1 cellular context compared by ENCODE assay signal in the genomic region with DNA sequence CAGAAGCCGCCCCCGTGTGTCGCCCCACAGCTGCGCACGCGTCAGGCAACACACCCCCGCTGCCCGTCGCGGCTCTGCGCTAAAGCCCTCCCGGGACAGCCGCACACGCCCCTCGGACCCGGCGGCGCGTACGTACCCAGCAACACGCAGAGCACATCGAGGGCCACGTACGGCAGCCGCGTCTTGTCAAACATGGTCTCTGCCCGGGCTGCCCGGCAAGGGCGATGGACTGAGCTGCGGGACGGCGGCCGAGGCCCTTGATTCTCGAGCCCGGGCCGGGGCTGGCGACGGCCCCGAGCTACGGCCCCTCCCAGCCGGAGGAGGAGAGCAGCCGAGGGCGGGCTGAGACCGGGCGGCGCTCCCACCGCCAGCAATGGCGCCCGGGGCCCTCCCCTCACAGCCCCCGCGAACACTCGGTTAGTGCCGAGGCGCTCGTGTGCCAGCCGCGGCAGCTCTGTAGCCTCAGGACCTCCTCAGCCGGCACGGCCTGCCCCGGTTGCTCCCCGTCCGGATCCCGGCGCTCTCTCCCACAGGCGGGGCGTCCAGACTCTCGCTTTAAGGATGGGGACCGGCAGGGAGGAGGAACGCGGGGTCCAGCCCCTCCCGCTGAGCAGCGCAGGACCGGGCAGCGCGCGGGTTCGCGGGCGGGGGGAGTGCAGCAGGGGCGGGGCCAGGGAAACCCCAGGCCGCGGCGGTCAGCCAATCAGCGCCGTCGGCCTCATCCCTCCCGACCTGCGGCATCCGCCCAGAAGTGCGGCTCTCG.
TF ChIP-seq lines count a peak whose summit lies in the region.

A gene (minus strand): TSS at position 529 of the 763 bp plus-strand sequence. CDS start 335 bp downstream, at position 194.

TF ChIP-seq in HepG2, 621 proteins besides CTCF, POLR2A, EP300 and RAD21 (continued from another document and continues in another):
- TF ChIP-seq, protein P1, sequence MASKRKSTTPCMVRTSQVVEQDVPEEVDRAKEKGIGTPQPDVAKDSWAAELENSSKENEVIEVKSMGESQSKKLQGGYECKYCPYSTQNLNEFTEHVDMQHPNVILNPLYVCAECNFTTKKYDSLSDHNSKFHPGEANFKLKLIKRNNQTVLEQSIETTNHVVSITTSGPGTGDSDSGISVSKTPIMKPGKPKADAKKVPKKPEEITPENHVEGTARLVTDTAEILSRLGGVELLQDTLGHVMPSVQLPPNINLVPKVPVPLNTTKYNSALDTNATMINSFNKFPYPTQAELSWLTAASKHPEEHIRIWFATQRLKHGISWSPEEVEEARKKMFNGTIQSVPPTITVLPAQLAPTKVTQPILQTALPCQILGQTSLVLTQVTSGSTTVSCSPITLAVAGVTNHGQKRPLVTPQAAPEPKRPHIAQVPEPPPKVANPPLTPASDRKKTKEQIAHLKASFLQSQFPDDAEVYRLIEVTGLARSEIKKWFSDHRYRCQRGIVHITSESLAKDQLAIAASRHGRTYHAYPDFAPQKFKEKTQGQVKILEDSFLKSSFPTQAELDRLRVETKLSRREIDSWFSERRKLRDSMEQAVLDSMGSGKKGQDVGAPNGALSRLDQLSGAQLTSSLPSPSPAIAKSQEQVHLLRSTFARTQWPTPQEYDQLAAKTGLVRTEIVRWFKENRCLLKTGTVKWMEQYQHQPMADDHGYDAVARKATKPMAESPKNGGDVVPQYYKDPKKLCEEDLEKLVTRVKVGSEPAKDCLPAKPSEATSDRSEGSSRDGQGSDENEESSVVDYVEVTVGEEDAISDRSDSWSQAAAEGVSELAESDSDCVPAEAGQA (IDR thresholded peaks at IDR 0.05; ENCODE audit: low read depth), result no peak
- TF ChIP-seq, protein P1 (CRISPR knock-in tag; IDR thresholded peaks at IDR 0.05; ENCODE audit: borderline replicate concordance), result 0 out of 2 replicates have a peak, but pooled peaks have one; percentile 39
- no peak for TF ChIP-seq RARG (CRISPR knock-in tag; IDR thresholded peaks at IDR 0.05; ENCODE audit: low read depth)
- TF ChIP-seq, protein P2, sequence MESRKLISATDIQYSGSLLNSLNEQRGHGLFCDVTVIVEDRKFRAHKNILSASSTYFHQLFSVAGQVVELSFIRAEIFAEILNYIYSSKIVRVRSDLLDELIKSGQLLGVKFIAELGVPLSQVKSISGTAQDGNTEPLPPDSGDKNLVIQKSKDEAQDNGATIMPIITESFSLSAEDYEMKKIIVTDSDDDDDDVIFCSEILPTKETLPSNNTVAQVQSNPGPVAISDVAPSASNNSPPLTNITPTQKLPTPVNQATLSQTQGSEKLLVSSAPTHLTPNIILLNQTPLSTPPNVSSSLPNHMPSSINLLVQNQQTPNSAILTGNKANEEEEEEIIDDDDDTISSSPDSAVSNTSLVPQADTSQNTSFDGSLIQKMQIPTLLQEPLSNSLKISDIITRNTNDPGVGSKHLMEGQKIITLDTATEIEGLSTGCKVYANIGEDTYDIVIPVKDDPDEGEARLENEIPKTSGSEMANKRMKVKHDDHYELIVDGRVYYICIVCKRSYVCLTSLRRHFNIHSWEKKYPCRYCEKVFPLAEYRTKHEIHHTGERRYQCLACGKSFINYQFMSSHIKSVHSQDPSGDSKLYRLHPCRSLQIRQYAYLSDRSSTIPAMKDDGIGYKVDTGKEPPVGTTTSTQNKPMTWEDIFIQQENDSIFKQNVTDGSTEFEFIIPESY (CRISPR knock-in tag; IDR thresholded peaks at IDR 0.05), result 0 out of 2 replicates have a peak, but pooled peaks have one; percentile 9
- peak; percentile 75 for TF ChIP-seq ZNF547 (CRISPR knock-in tag; IDR thresholded peaks at IDR 0.05)
- TF ChIP-seq ETV5 (CRISPR knock-in tag; IDR thresholded peaks at IDR 0.05; ENCODE audit: borderline replicate concordance), result 0 out of 2 replicates have a peak, but pooled peaks have one; percentile 5
- no peak for TF ChIP-seq ATF1 (CRISPR knock-in tag; IDR thresholded peaks at IDR 0.05)
- 0 out of 2 replicates have a peak, but pooled peaks have one; percentile 29 for TF ChIP-seq ZNF264 (CRISPR knock-in tag; IDR thresholded peaks at IDR 0.05)
- TF ChIP-seq ZNF354B (CRISPR knock-in tag; IDR thresholded peaks at IDR 0.05), result no peak
- peak; percentile 42; the same call in 1 of the 2 replicates for TF ChIP-seq SIN3A (IDR thresholded peaks at IDR 0.05; ENCODE audit: borderline replicate concordance, low read depth, low read length)
- no peak for TF ChIP-seq ZNF878 (CRISPR knock-in tag; IDR thresholded peaks at IDR 0.05)
- TF ChIP-seq, protein P3, sequence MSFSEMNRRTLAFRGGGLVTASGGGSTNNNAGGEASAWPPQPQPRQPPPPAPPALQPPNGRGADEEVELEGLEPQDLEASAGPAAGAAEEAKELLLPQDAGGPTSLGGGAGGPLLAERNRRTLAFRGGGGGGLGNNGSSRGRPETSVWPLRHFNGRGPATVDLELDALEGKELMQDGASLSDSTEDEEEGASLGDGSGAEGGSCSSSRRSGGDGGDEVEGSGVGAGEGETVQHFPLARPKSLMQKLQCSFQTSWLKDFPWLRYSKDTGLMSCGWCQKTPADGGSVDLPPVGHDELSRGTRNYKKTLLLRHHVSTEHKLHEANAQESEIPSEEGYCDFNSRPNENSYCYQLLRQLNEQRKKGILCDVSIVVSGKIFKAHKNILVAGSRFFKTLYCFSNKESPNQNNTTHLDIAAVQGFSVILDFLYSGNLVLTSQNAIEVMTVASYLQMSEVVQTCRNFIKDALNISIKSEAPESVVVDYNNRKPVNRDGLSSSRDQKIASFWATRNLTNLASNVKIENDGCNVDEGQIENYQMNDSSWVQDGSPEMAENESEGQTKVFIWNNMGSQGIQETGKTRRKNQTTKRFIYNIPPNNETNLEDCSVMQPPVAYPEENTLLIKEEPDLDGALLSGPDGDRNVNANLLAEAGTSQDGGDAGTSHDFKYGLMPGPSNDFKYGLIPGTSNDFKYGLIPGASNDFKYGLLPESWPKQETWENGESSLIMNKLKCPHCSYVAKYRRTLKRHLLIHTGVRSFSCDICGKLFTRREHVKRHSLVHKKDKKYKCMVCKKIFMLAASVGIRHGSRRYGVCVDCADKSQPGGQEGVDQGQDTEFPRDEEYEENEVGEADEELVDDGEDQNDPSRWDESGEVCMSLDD (CRISPR knock-in tag; IDR thresholded peaks at IDR 0.05; ENCODE audit: borderline replicate concordance), result no peak
- TF ChIP-seq, protein P4, sequence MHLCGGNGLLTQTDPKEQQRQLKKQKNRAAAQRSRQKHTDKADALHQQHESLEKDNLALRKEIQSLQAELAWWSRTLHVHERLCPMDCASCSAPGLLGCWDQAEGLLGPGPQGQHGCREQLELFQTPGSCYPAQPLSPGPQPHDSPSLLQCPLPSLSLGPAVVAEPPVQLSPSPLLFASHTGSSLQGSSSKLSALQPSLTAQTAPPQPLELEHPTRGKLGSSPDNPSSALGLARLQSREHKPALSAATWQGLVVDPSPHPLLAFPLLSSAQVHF (CRISPR knock-in tag; IDR thresholded peaks at IDR 0.05), result 0 out of 2 replicates have a peak, but pooled peaks have one; percentile 25
- no peak for TF ChIP-seq RFX5 (IDR thresholded peaks at IDR 0.05; ENCODE audit: low read depth, low read length)
- 0 out of 2 replicates have a peak, but pooled peaks have one; percentile 12 for TF ChIP-seq RFXAP (CRISPR knock-in tag; IDR thresholded peaks at IDR 0.05; ENCODE audit: borderline replicate concordance)
- peak; percentile 93; the same call in 1 of the 2 replicates for TF ChIP-seq ZNF790 (CRISPR knock-in tag; IDR thresholded peaks at IDR 0.05; ENCODE audit: borderline replicate concordance)
- TF ChIP-seq, protein P5, sequence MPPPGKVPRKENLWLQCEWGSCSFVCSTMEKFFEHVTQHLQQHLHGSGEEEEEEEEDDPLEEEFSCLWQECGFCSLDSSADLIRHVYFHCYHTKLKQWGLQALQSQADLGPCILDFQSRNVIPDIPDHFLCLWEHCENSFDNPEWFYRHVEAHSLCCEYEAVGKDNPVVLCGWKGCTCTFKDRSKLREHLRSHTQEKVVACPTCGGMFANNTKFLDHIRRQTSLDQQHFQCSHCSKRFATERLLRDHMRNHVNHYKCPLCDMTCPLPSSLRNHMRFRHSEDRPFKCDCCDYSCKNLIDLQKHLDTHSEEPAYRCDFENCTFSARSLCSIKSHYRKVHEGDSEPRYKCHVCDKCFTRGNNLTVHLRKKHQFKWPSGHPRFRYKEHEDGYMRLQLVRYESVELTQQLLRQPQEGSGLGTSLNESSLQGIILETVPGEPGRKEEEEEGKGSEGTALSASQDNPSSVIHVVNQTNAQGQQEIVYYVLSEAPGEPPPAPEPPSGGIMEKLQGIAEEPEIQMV (CRISPR knock-in tag; IDR thresholded peaks at IDR 0.05; ENCODE audit: low read depth), result no peak
- TF ChIP-seq JUNB (CRISPR knock-in tag; IDR thresholded peaks at IDR 0.05; ENCODE audit: borderline replicate concordance), result no peak
- peak; percentile 46; the same call in 1 of the 2 replicates for TF ChIP-seq ZNF746 (CRISPR knock-in tag; IDR thresholded peaks at IDR 0.05)
- TF ChIP-seq ZSCAN30 (CRISPR knock-in tag; IDR thresholded peaks at IDR 0.05), result peak; percentile 18; the same call in 1 of the 2 replicates
- TF ChIP-seq, protein P6, sequence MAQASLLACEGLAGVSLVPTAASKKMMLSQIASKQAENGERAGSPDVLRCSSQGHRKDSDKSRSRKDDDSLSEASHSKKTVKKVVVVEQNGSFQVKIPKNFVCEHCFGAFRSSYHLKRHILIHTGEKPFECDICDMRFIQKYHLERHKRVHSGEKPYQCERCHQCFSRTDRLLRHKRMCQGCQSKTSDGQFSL (CRISPR knock-in tag; IDR thresholded peaks at IDR 0.05), result 0 out of 2 replicates have a peak, but pooled peaks have one; percentile 58
- peak; percentile 45; the same call in 1 of the 2 replicates for TF ChIP-seq KAT7 (CRISPR knock-in tag; IDR thresholded peaks at IDR 0.05; ENCODE audit: borderline replicate concordance)
- TF ChIP-seq ZNF749 (CRISPR knock-in tag; IDR thresholded peaks at IDR 0.05; ENCODE audit: borderline replicate concordance), result peak; percentile 68; the same call in 1 of the 2 replicates
- TF ChIP-seq FOXK1 (CRISPR knock-in tag; IDR thresholded peaks at IDR 0.05; ENCODE audit: borderline replicate concordance, low read depth), result no peak
- peak; percentile 54; the same call in 1 of the 2 replicates for TF ChIP-seq ZNF556 (CRISPR knock-in tag; IDR thresholded peaks at IDR 0.05; ENCODE audit: borderline replicate concordance)
- TF ChIP-seq PHF20 (CRISPR knock-in tag; IDR thresholded peaks at IDR 0.05), result peak; percentile 52
- peak; percentile 64; the same call in 1 of the 2 replicates for TF ChIP-seq SALL1 (CRISPR knock-in tag; IDR thresholded peaks at IDR 0.05)
- TF ChIP-seq CREB1 (IDR thresholded peaks at IDR 0.05), result no peak
- TF ChIP-seq CREB1 (CRISPR knock-in tag; IDR thresholded peaks at IDR 0.05), result no peak
- no peak for TF ChIP-seq ZNF570 (CRISPR knock-in tag; IDR thresholded peaks at IDR 0.05; ENCODE audit: borderline replicate concordance)
- TF ChIP-seq POLR2AphosphoS2 (IDR thresholded peaks at IDR 0.05; ENCODE audit: low read depth, low read length), result no peak
- TF ChIP-seq, protein P7, sequence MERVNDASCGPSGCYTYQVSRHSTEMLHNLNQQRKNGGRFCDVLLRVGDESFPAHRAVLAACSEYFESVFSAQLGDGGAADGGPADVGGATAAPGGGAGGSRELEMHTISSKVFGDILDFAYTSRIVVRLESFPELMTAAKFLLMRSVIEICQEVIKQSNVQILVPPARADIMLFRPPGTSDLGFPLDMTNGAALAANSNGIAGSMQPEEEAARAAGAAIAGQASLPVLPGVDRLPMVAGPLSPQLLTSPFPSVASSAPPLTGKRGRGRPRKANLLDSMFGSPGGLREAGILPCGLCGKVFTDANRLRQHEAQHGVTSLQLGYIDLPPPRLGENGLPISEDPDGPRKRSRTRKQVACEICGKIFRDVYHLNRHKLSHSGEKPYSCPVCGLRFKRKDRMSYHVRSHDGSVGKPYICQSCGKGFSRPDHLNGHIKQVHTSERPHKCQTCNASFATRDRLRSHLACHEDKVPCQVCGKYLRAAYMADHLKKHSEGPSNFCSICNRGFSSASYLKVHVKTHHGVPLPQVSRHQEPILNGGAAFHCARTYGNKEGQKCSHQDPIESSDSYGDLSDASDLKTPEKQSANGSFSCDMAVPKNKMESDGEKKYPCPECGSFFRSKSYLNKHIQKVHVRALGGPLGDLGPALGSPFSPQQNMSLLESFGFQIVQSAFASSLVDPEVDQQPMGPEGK (CRISPR knock-in tag; IDR thresholded peaks at IDR 0.05), result peak; percentile 95
- TF ChIP-seq ZSCAN21 (CRISPR knock-in tag; IDR thresholded peaks at IDR 0.05; ENCODE audit: borderline replicate concordance), result peak; percentile 45; the same call in 1 of the 2 replicates
- TF ChIP-seq, protein P8, sequence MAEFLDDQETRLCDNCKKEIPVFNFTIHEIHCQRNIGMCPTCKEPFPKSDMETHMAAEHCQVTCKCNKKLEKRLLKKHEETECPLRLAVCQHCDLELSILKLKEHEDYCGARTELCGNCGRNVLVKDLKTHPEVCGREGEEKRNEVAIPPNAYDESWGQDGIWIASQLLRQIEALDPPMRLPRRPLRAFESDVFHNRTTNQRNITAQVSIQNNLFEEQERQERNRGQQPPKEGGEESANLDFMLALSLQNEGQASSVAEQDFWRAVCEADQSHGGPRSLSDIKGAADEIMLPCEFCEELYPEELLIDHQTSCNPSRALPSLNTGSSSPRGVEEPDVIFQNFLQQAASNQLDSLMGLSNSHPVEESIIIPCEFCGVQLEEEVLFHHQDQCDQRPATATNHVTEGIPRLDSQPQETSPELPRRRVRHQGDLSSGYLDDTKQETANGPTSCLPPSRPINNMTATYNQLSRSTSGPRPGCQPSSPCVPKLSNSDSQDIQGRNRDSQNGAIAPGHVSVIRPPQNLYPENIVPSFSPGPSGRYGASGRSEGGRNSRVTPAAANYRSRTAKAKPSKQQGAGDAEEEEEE (CRISPR knock-in tag; IDR thresholded peaks at IDR 0.05; ENCODE audit: borderline replicate concordance), result no peak
- no peak for TF ChIP-seq ELF1 (CRISPR knock-in tag; IDR thresholded peaks at IDR 0.05)
- TF ChIP-seq TBX3 (IDR thresholded peaks at IDR 0.05; ENCODE audit: borderline replicate concordance), result no peak
- TF ChIP-seq ZNF441 (CRISPR knock-in tag; IDR thresholded peaks at IDR 0.05; ENCODE audit: borderline replicate concordance), result peak; percentile 42; the same call in 1 of the 2 replicates
